ENCODE assay signal across 9 cellular contexts in the genomic region with DNA sequence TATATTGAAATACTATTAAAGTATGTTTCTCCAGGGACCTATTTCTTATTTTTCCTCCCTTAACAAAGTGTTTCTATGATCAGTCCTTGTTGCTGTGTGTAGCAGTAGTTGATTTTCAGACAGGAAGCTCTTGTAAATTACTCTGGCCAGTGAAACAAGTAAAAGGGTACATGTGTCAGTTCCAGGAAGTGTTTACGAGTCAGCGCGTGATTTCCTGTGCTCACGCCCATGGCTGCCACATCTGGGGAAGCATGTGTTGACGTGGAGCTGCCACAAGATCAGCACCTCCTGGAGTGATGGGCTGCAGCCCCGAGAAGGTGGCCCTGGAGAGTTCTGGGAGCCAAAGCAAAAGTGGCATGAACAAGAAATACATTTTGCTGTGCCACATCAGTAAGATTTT. TPM values are rescaled to one million over a fixed set of nuclear protein-coding genes. Genes with fewer than 3 reads are reported as not detected.
DNase-seq lines count a peak whose midpoint lies in the region; ATAC-seq and FAIRE-seq lines count a peak whose summit lies in the region.
"Had no signal": no experiment of that assay in that cellular context is flagged by ENCODE, and none has a peak within 500 bp of the region (broad histone marks: within the 10 kb centered on the region; RNA-seq: fewer than 3 reads in every experiment).

No MANE protein-coding gene starts in this region.

- FAIRE-seq in HTR-8/SVneo (lab: Jason Lieb, UNC) = no peak

- DNase-seq in KG1 (lab: John Stamatoyannopoulos, UW) (peak; percentile 41), activated T-cell treated with anti-CD3 and anti-CD28 coated beads for 24 hours (ENCODE audit: low read depth) (peak; percentile 62), left cardiac atrium (peak; percentile 60), AG08395 (ENCODE audit: low spot score) (no peak), HTR-8/SVneo (ENCODE audit: insufficient read length, low spot score) (no peak)
- peak; percentile 38 for DNase-seq in stimulated activated CD8-positive, alpha-beta memory T cell treated with anti-CD3 and anti-CD28 coated beads, Interleukin-12 subunit alpha, Interleukin-12 subunit beta, amount 100 ng/mL, for 24 hours (ENCODE audit: extremely low read depth)

- intact Hi-C loops in left cardiac atrium (cut with DNase I) = no loop called here

- ATAC-seq in GM18498 (IDR thresholded peaks at IDR 0.05; ENCODE audit: unreplicated experiment) = peak; percentile 50
- peak; percentile 69 to 84 for ATAC-seq in left cardiac atrium
- no peak for ATAC-seq in GM19328 (IDR thresholded peaks at IDR 0.05; ENCODE audit: unreplicated experiment)

RNA-seq across cellular contexts. Expression of a gene that starts 38.6 kb away (rescaled TPM):
- total RNA-seq in left cardiac atrium = not detected
- total RNA-seq: cardiac muscle cell had no signal

Comparison
In these comparisons a context has a peak if more than half of its experiments do, and no peak if none do; other contexts are left out.
1. DNase-seq: peak in KG1 (single experiment), activated T-cell treated with anti-CD3 and anti-CD28 coated beads for 24 hours (single experiment), left cardiac atrium (single experiment) and stimulated activated CD8-positive, alpha-beta memory T cell treated with anti-CD3 and anti-CD28 coated beads, Interleukin-12 subunit alpha, Interleukin-12 subunit beta, amount 100 ng/mL, for 24 hours (single experiment); none in AG08395 (single experiment) and HTR-8/SVneo (single experiment).